Comparison of ENCODE assay signal across 8 cellular contexts in genomic region chr1:35079003-35079930, GRCh38. TPM values are rescaled to one million over a fixed set of nuclear protein-coding genes. Genes with fewer than 3 reads are reported as not detected.
DNase-seq lines count a peak whose midpoint lies in the region; ATAC-seq, FAIRE-seq and TF ChIP-seq lines count a peak whose summit lies in the region.

Gene ZMYM1 (plus strand): TSS chr1:35079385. CDS start chr1:35093988, 14,603 bp downstream.

- H3K36me3 Mint-ChIP-seq in T-helper 17 cell (ENCODE audit: low read depth), result no peaks in the 10 kb centered on the region
- H3K36me3 Mint-ChIP-seq in astrocyte (ENCODE audit: low read depth, unreplicated experiment), result peaks cover 5% of the 10 kb centered on the region

- intact Hi-C loops in aorta (cut with DNase I), result no loop called here

- H3K9ac ChIP-seq in astrocyte (ENCODE audit: low read length), result peak within 1 kb of the TSS; percentile 95

- H3K4me3 ChIP-seq in astrocyte (ENCODE audit: insufficient read depth, low read depth, low read length) (peak within 1 kb of the TSS; percentile 91), hepatocyte (peak within 1 kb of the TSS; percentile 58), aorta (ENCODE audit: low read length in 2 of 2) (peak within 1 kb of the TSS; percentile 44 to 68)

- peak within 1 kb of the TSS; percentile 84 for H3K27ac ChIP-seq in astrocyte (ENCODE audit: low read depth, low read length)
- H3K27ac ChIP-seq in hepatocyte, result peak within 1 kb of the TSS; percentile 92
- H3K27ac ChIP-seq in aorta (ENCODE audit: low read depth in 1 of 2, low read length in 2 of 2), result peak within 1 kb of the TSS; percentile 36 to 87

- in situ Hi-C loops in GM13976 (cut with MboI; ENCODE audit: low sequenced_read_pairs, unreplicated experiment), result no loop called here

- DNase-seq in GM13976 (ENCODE audit: low spot score) (peak; percentile 92), NCI-H146 (lab: John Stamatoyannopoulos, UW) (peak; percentile 84), T-helper 17 cell (peak; percentile 60 to 64 (median 60)), astrocyte (ENCODE audit: low read depth) (peak; percentile 75), hepatocyte (ENCODE audit: low spot score) (peak; percentile 93), renal cortical epithelial cell (ENCODE audit: low read depth) (peak; percentile 80), aorta (peak; percentile 89 to 96)

- H3K9me3 Mint-ChIP-seq in astrocyte (ENCODE audit: unreplicated experiment), result no peaks in the 10 kb centered on the region

- no peaks in the 10 kb centered on the region for H3K9me3 ChIP-seq in T-helper 17 cell (ENCODE audit: control insufficient read depth, low read length, poor library complexity, severe bottlenecking)
- H3K9me3 ChIP-seq in astrocyte (ENCODE audit: insufficient read depth, low read depth, low read length), result no peaks in the 10 kb centered on the region
- no peaks in the 10 kb centered on the region for H3K9me3 ChIP-seq in hepatocyte (ENCODE audit: low read depth)
- H3K9me3 ChIP-seq in aorta (ENCODE audit: control insufficient read depth, low read length), result no peaks in the 10 kb centered on the region

- peaks cover 2% of the 10 kb centered on the region for H4K20me1 ChIP-seq in astrocyte (ENCODE audit: insufficient read depth, low read length)
- H4K20me1 ChIP-seq in hepatocyte (ENCODE audit: insufficient read depth, poor library complexity, severe bottlenecking), result no peaks in the 10 kb centered on the region

- FAIRE-seq in astrocyte (lab: Jason Lieb, UNC), result no peak

- TF ChIP-seq CTCF in GM13976 (IDR thresholded peaks at IDR 0.05; ENCODE audit: borderline replicate concordance, control extremely low read depth, extremely low read depth, insufficient read depth, missing control alignments) (no peak), astrocyte (IDR thresholded peaks at IDR 0.05; ENCODE audit: insufficient read depth, low read depth, low read length) (no peak), hepatocyte (IDR thresholded peaks at IDR 0.05; ENCODE audit: poor library complexity) (no peak)

- H3K27ac Mint-ChIP-seq in T-helper 17 cell (peak within 1 kb of the TSS; percentile 96), astrocyte (ENCODE audit: unreplicated experiment) (peak within 1 kb of the TSS; percentile 96)

- H3K36me3 ChIP-seq in astrocyte (ENCODE audit: insufficient read depth, low read length) (no peaks in the 10 kb centered on the region), hepatocyte (replicated peaks; ENCODE audit: insufficient read depth, low read depth) (no peaks in the 10 kb centered on the region), aorta (ENCODE audit: control insufficient read depth in 1 of 2, insufficient read depth in 2 of 2, low read length in 1 of 2) (no peaks in the 10 kb centered on the region)

- H3K79me2 ChIP-seq in astrocyte (ENCODE audit: insufficient read depth, low read length) (peaks cover 42% of the 10 kb centered on the region), hepatocyte (peaks cover 44% of the 10 kb centered on the region)

- 3% methylated on average over 52 of the region's 52 CpGs for WGBS in hepatocyte (ENCODE audit: low lambda C conversion rate, missing lambda C conversion rate)
- 0 to 1% methylated on average over 52 of the region's 52 CpGs for WGBS in aorta, 2 donors

- H3K4me1 Mint-ChIP-seq in T-helper 17 cell, result peaks cover 21% of the 10 kb centered on the region
- peaks cover 4% of the 10 kb centered on the region for H3K4me1 Mint-ChIP-seq in astrocyte (ENCODE audit: low read depth, unreplicated experiment)

- H2AFZ ChIP-seq in astrocyte (ENCODE audit: low read depth, low read length) (peak within 1 kb of the TSS; percentile 94), hepatocyte (peak within 1 kb of the TSS; percentile 70)

- H3K4me2 ChIP-seq in astrocyte (ENCODE audit: low read length) (peak within 1 kb of the TSS; percentile 87), hepatocyte (peak within 1 kb of the TSS; percentile 77)

- H3K27me3 ChIP-seq in astrocyte (ENCODE audit: insufficient read depth, low read length), result no peaks in the 10 kb centered on the region
- H3K27me3 ChIP-seq in hepatocyte, result no peaks in the 10 kb centered on the region
- H3K27me3 ChIP-seq in aorta (ENCODE audit: control insufficient read depth in 1 of 2, insufficient read depth in 2 of 2, low read length in 1 of 2), result no peaks in the 10 kb centered on the region

- H3K4me1 ChIP-seq in astrocyte (ENCODE audit: insufficient read depth, low read length) (peaks cover 8% of the 10 kb centered on the region), hepatocyte (ENCODE audit: insufficient read depth) (no peaks in the 10 kb centered on the region), aorta (ENCODE audit: control insufficient read depth in 1 of 2, insufficient read depth in 2 of 2, low read length in 2 of 2) (no peaks in the 10 kb centered on the region)

- no peaks in the 10 kb centered on the region for H3K9me2 ChIP-seq in hepatocyte (replicated peaks; ENCODE audit: insufficient read depth)

- ATAC-seq in HG02840 (IDR thresholded peaks at IDR 0.05; ENCODE audit: low FRiP score, unreplicated experiment), result peak; percentile 85
- ATAC-seq in T-helper 17 cell, result peak; percentile 91
- ATAC-seq in aorta (ENCODE audit: low FRiP score), result peak; percentile 95

- H3K27me3 Mint-ChIP-seq in T-helper 17 cell (peaks cover 8% of the 10 kb centered on the region), astrocyte (ENCODE audit: low read depth, unreplicated experiment) (peaks cover 2% of the 10 kb centered on the region)

- peak within 1 kb of the TSS; percentile 96 for H3K4me3 Mint-ChIP-seq in T-helper 17 cell
- peak within 1 kb of the TSS; percentile 98 for H3K4me3 Mint-ChIP-seq in astrocyte (ENCODE audit: unreplicated experiment)

RNA-seq across cellular contexts. Expression of gene ZMYM1, which starts in this region (rescaled TPM):
- 10 to 100 TPM in 1 of 2 donors, 1 to 10 TPM in 1; 8.0 to 11.1 TPM for total RNA-seq in T-helper 17 cell
- 15.1 and 17.1 TPM in 2 replicates for total RNA-seq in astrocyte
- 17.9 and 18.7 TPM in 2 replicates for total RNA-seq in hepatocyte
- polyA plus RNA-seq in hepatocyte, result 3.8 and 4.7 TPM in 2 replicates
- total RNA-seq in renal cortical epithelial cell, result 16.7 and 26.0 TPM in 2 replicates
- total RNA-seq in aorta, result 10 to 100 TPM; 14.9 to 16.4 TPM
- polyA plus RNA-seq in aorta, result 1 to 10 TPM; 4.5 to 5.8 TPM

Comparison
In these comparisons a context has a peak if more than half of its experiments do, and no peak if none do; other contexts are left out.
1. Peak in every context shown above with its lines: DNase-seq, ATAC-seq, H3K4me3 ChIP-seq and H3K27ac ChIP-seq.